ENCODE assay signal across 7 cellular contexts in genomic region chr1:166039805-166040204, GRCh38.
"Had no signal": no experiment of that assay in that cellular context is flagged by ENCODE, and none has a peak within 500 bp of the region (broad histone marks: within the 10 kb centered on the region; RNA-seq: fewer than 3 reads in every experiment).

No MANE protein-coding gene starts in this region.

- H3K4me3 ChIP-seq: GM23248, HAP-1, K562 had no signal

- ATAC-seq: K562 had no signal

- H3K9me3 ChIP-seq: HAP-1 had no signal

- H3K4me3 Mint-ChIP-seq: HFFc6 had no signal

- H2AFZ ChIP-seq: GM23248 had no signal

- DNase-seq: GM23248, HFFc6, IMR-90, KG1 had no signal

- H3K27ac Mint-ChIP-seq: HFFc6 had no signal

- H3K9ac ChIP-seq: GM23248 had no signal

- H3K4me1 ChIP-seq: HAP-1 had no signal

- H3K36me3 ChIP-seq: HAP-1 had no signal

- H3K27ac ChIP-seq: GM23248, HL-60 had no signal
